ENCODE assay signal across 17 cellular contexts in genomic region chr2:110978871-110979833, GRCh38.
"Had no signal": no experiment of that assay in that cellular context is flagged by ENCODE, and none has a peak within 500 bp of the region (broad histone marks: within the 10 kb centered on the region; RNA-seq: fewer than 3 reads in every experiment).

No MANE protein-coding gene starts in this region.

- H3K4me1 ChIP-seq: ascending aorta, gastroesophageal sphincter, stomach, upper lobe of left lung had no signal

- H3K4me3 ChIP-seq: ascending aorta, gastroesophageal sphincter, stomach, upper lobe of left lung had no signal

- H3K36me3 ChIP-seq: ascending aorta, gastroesophageal sphincter, stomach, upper lobe of left lung had no signal

- H3K9me3 Mint-ChIP-seq: activated naive CD4-positive, alpha-beta T cell treated with anti-CD3 and anti-CD28 coated beads, Interleukin-2, amount 50 U/mL, for 24 hours; T-cell had no signal

- H3K27ac ChIP-seq: ascending aorta, gastroesophageal sphincter, stomach had no signal

- H3K27ac Mint-ChIP-seq: activated CD4-positive, alpha-beta T cell treated with anti-CD3 and anti-CD28 coated beads for 36 hours; activated naive CD4-positive, alpha-beta T cell treated with anti-CD3 and anti-CD28 coated beads, Interleukin-2, amount 50 U/mL, for 24 hours; T-cell; WTC11 had no signal

- DNase-seq: activated CD4-positive, alpha-beta T cell treated with anti-CD3 and anti-CD28 coated beads for 36 hours; activated CD4-positive, alpha-beta T cell treated with anti-CD3 and anti-CD28 coated beads, Interleukin-2, amount 50 U/mL, for 48 hours; activated gamma-delta T cell; effector CD4-positive, alpha-beta T cell; left colon; mammary epithelial cell; retina; small intestine; stimulated activated CD4-positive, alpha-beta T cell treated with anti-CD3 and anti-CD28 coated beads, Interleukin-4, amount 100 ng/mL, for 1 hour; stomach; T-cell had no signal

- H3K36me3 Mint-ChIP-seq: activated naive CD4-positive, alpha-beta T cell treated with anti-CD3 and anti-CD28 coated beads, Interleukin-2, amount 50 U/mL, for 24 hours; T-cell; WTC11 had no signal

- H3K9me3 ChIP-seq: ascending aorta, gastroesophageal sphincter, stomach, upper lobe of left lung had no signal

- H3K4me1 Mint-ChIP-seq: activated CD4-positive, alpha-beta T cell treated with anti-CD3 and anti-CD28 coated beads for 36 hours; activated naive CD4-positive, alpha-beta T cell treated with anti-CD3 and anti-CD28 coated beads, Interleukin-2, amount 50 U/mL, for 24 hours; T-cell had no signal

- H3K27me3 ChIP-seq: ascending aorta, gastroesophageal sphincter, stomach, upper lobe of left lung had no signal

- H3K4me3 Mint-ChIP-seq: activated CD4-positive, alpha-beta T cell treated with anti-CD3 and anti-CD28 coated beads for 36 hours; activated naive CD4-positive, alpha-beta T cell treated with anti-CD3 and anti-CD28 coated beads, Interleukin-2, amount 50 U/mL, for 24 hours; T-cell; WTC11 had no signal

- ATAC-seq: activated CD4-positive, alpha-beta T cell treated with anti-CD3 and anti-CD28 coated beads for 36 hours; gastroesophageal sphincter; left colon; SK-N-SH treated with all-trans-retinoic acid at 6 μM for 48 hours; T-cell had no signal
